ENCODE assay signal across 33 cellular contexts in genomic region chr3:6518709-6519345, GRCh38.
"Had no signal": no experiment of that assay in that cellular context is flagged by ENCODE, and none has a peak within 500 bp of the region (broad histone marks: within the 10 kb centered on the region; RNA-seq: fewer than 3 reads in every experiment).

No MANE protein-coding gene starts in this region.

- H3K9me3 ChIP-seq: MG63 had no signal

- H3K4me3 Mint-ChIP-seq: activated CD4-positive, alpha-beta T cell treated with anti-CD3 and anti-CD28 coated beads, Interleukin-2, amount 10 ng/mL, durations not matched to agents 24 days and 14 days; activated CD8-positive, alpha-beta T cell treated with anti-CD3 and anti-CD28 coated beads for 36 hours; activated naive CD8-positive, alpha-beta T cell treated with anti-CD3 and anti-CD28 coated beads for 36 hours; activated T-cell treated with anti-CD3 and anti-CD28 coated beads, Interleukin-2, amount 50 U/mL, for 72 hours; activated T-helper 17 cell treated with anti-CD3 and anti-CD28 coated beads, Interleukin-2, amount 50 U/mL, for 72 hours; T-cell; T-helper 17 cell had no signal

- FAIRE-seq: RCC 7860 had no signal

- H3K4me3 ChIP-seq: MG63, PC-9 had no signal

- H3K36me3 ChIP-seq: brain microvascular endothelial cell, MG63 had no signal

- H3K27me3 ChIP-seq: brain microvascular endothelial cell, MG63 had no signal

- H3K4me2 ChIP-seq: PC-9 had no signal

- H3K27ac Mint-ChIP-seq: activated CD4-positive, alpha-beta T cell treated with anti-CD3 and anti-CD28 coated beads, Interleukin-2, amount 10 ng/mL, durations not matched to agents 24 days and 14 days; activated CD8-positive, alpha-beta T cell treated with anti-CD3 and anti-CD28 coated beads for 36 hours; activated naive CD8-positive, alpha-beta T cell treated with anti-CD3 and anti-CD28 coated beads for 36 hours; activated T-cell treated with anti-CD3 and anti-CD28 coated beads, Interleukin-2, amount 50 U/mL, for 72 hours; activated T-helper 17 cell treated with anti-CD3 and anti-CD28 coated beads, Interleukin-2, amount 50 U/mL, for 72 hours; T-cell; T-helper 17 cell had no signal

- H2AFZ ChIP-seq: PC-9 had no signal

- DNase-seq: activated CD4-positive, alpha-beta T cell treated with anti-CD3 and anti-CD28 coated beads, Interleukin-2, amount 10 ng/mL, durations not matched to agents 24 days and 14 days; activated CD4-positive, alpha-beta T cell treated with anti-CD3 and anti-CD28 coated beads, Interleukin-2, amount 50 U/mL, for 4 hours; activated CD8-positive, alpha-beta T cell treated with anti-CD3 and anti-CD28 coated beads for 36 hours; activated effector memory CD4-positive, alpha-beta T cell treated with anti-CD3 and anti-CD28 coated beads, Interleukin-2, amount 50 U/mL, for 16 hours; activated naive CD4-positive, alpha-beta T cell; activated naive CD4-positive, alpha-beta T cell treated with anti-CD3 and anti-CD28 coated beads, Interleukin-2, amount 50 U/mL, for 16 hours; activated naive CD8-positive, alpha-beta T cell treated with anti-CD3 and anti-CD28 coated beads for 36 hours; activated T-cell treated with anti-CD3 and anti-CD28 coated beads, Interleukin-2, amount 50 U/mL, for 1 hour; activated T-cell treated with anti-CD3 and anti-CD28 coated beads, Interleukin-2, amount 50 U/mL, for 72 hours; amniotic stem cell; aorta; brain microvascular endothelial cell; Kasumi-1; KG1; MG63; NCI-H1092; NCI-H1436 treated with DMSO at 0.1 percent for 48 hours; NCI-H187; NCI-H2029 treated with DMSO at 0.1 percent for 48 hours; NCI-H2107; NCI-H2171; NCI-H510A; NCI-H526; NCI-H748 treated with DMSO at 0.1 percent for 48 hours; NK-92 treated with Interleukin-12 subunit alpha and Interleukin-12 subunit beta, amount 100 ng/mL, for 24 hours; PC-9; SIG-M5; T-cell; T-helper 17 cell had no signal

- H3K4me1 Mint-ChIP-seq: activated CD4-positive, alpha-beta T cell treated with anti-CD3 and anti-CD28 coated beads, Interleukin-2, amount 10 ng/mL, durations not matched to agents 24 days and 14 days; activated naive CD8-positive, alpha-beta T cell treated with anti-CD3 and anti-CD28 coated beads for 36 hours; activated T-helper 17 cell treated with anti-CD3 and anti-CD28 coated beads, Interleukin-2, amount 50 U/mL, for 72 hours; T-cell; T-helper 17 cell had no signal

- H3K36me3 Mint-ChIP-seq: activated naive CD8-positive, alpha-beta T cell treated with anti-CD3 and anti-CD28 coated beads for 36 hours; T-cell had no signal

- H3K27me3 Mint-ChIP-seq: activated CD4-positive, alpha-beta T cell treated with anti-CD3 and anti-CD28 coated beads, Interleukin-2, amount 10 ng/mL, durations not matched to agents 24 days and 14 days; activated CD8-positive, alpha-beta T cell treated with anti-CD3 and anti-CD28 coated beads for 36 hours; activated naive CD8-positive, alpha-beta T cell treated with anti-CD3 and anti-CD28 coated beads for 36 hours; activated T-helper 17 cell treated with anti-CD3 and anti-CD28 coated beads, Interleukin-2, amount 50 U/mL, for 72 hours; T-cell; T-helper 17 cell had no signal

- H3K27ac ChIP-seq: brain microvascular endothelial cell, PC-9, RWPE1, VCaP had no signal
